22 cellular contexts compared by ENCODE assay signal in the genomic region with DNA sequence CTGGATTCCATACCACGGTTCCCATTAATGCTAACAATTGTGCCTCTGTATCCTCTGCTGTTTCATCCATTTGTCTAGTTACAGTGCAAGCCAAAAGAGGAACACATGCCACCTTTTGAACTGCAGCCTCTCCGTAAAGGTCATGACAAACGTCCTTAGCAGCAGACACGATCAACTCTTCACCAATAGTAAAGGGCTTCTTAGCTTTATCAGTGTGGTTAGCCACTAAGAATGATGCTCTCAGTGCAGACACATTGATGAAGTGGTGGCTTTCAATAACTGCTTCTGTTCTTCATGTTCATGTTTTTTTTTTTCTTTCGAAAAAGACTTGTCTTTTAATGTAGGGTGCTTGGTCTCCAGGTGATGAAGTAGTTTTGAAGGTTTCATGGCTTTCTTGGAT.
"Had no signal": no experiment of that assay in that cellular context is flagged by ENCODE, and none has a peak within 500 bp of the region (broad histone marks: within the 10 kb centered on the region; RNA-seq: fewer than 3 reads in every experiment).

No MANE protein-coding gene starts in this region.

- ATAC-seq: esophagus mucosa; heart right ventricle; naive thymus-derived CD4-positive, alpha-beta T cell; sciatic nerve; stimulated activated naive B cell treated with anti-CD40 and anti-IgM and Interleukin-4, amounts not matched to agents 10 μg/mL and 1 μg/mL and 100 μg/mL, for 72 hours; upper lobe of right lung had no signal

- H3K27me3 Mint-ChIP-seq: naive thymus-derived CD4-positive, alpha-beta T cell; stimulated activated naive B cell treated with anti-CD40 and anti-IgM and Interleukin-4, amounts not matched to agents 10 μg/mL and 1 μg/mL and 100 μg/mL, for 72 hours; stimulated activated naive CD8-positive, alpha-beta T cell treated with anti-CD3 and anti-CD28 coated beads, Interleukin-15, amount 100 ng/mL, for 72 hours had no signal

- H3K4me3 Mint-ChIP-seq: naive thymus-derived CD4-positive, alpha-beta T cell; stimulated activated naive B cell treated with anti-CD40 and anti-IgM and Interleukin-4, amounts not matched to agents 10 μg/mL and 1 μg/mL and 100 μg/mL, for 72 hours; stimulated activated naive CD8-positive, alpha-beta T cell treated with anti-CD3 and anti-CD28 coated beads, Interleukin-15, amount 100 ng/mL, for 72 hours had no signal

- H3K27me3 ChIP-seq: dorsolateral prefrontal cortex, heart right ventricle, neutrophil, spleen, testis, tibial nerve, upper lobe of right lung, vagina had no signal

- H3K27ac ChIP-seq: dorsolateral prefrontal cortex, neutrophil, psoas muscle, spleen, testis, tibial nerve, upper lobe of right lung, vagina had no signal

- DNase-seq: dorsolateral prefrontal cortex; effector CD8-positive, alpha-beta T cell; heart right ventricle; hypothalamus; kidney glomerular epithelial cell; mammary epithelial cell; naive thymus-derived CD4-positive, alpha-beta T cell; psoas muscle; retina; spleen; stimulated activated CD4-positive, alpha-beta T cell treated with anti-CD3 and anti-CD28 coated beads, Interleukin-1b, Interleukin-23, amount 100 ng/mL, for 48 hours; stimulated activated naive B cell treated with anti-CD40 and anti-IgM and Interleukin-4, amounts not matched to agents 10 μg/mL and 1 μg/mL and 100 μg/mL, for 72 hours; stimulated activated naive CD8-positive, alpha-beta T cell treated with anti-CD3 and anti-CD28 coated beads, Interleukin-15, amount 100 ng/mL, for 72 hours; testis; upper lobe of right lung had no signal

- H3K36me3 ChIP-seq: neutrophil, upper lobe of right lung, vagina had no signal

- FAIRE-seq: frontal cortex, islet of Langerhans had no signal

- H3K9me3 ChIP-seq: heart right ventricle, neutrophil, psoas muscle, spleen, testis, tibial nerve, upper lobe of right lung, vagina had no signal

- H3K27ac Mint-ChIP-seq: stimulated activated naive B cell treated with anti-CD40 and anti-IgM and Interleukin-4, amounts not matched to agents 10 μg/mL and 1 μg/mL and 100 μg/mL, for 72 hours; stimulated activated naive CD8-positive, alpha-beta T cell treated with anti-CD3 and anti-CD28 coated beads, Interleukin-15, amount 100 ng/mL, for 72 hours had no signal

- H3K4me1 ChIP-seq: upper lobe of right lung had no signal

- H3K9me3 Mint-ChIP-seq: stimulated activated naive B cell treated with anti-CD40 and anti-IgM and Interleukin-4, amounts not matched to agents 10 μg/mL and 1 μg/mL and 100 μg/mL, for 72 hours; stimulated activated naive CD8-positive, alpha-beta T cell treated with anti-CD3 and anti-CD28 coated beads, Interleukin-15, amount 100 ng/mL, for 72 hours had no signal

- H3K4me3 ChIP-seq: dorsolateral prefrontal cortex, heart right ventricle, psoas muscle, spleen, testis, tibial nerve, upper lobe of right lung, vagina had no signal
